18 cellular contexts compared by ENCODE assay signal in genomic region chr19:11574689-11575088, GRCh38. TPM values are rescaled to one million over a fixed set of nuclear protein-coding genes. Genes with fewer than 3 reads are reported as not detected.
DNase-seq lines count a peak whose midpoint lies in the region; ATAC-seq, FAIRE-seq and TF ChIP-seq lines count a peak whose summit lies in the region.
"Had no signal": no experiment of that assay in that cellular context is flagged by ENCODE, and none has a peak within 500 bp of the region (broad histone marks: within the 10 kb centered on the region; RNA-seq: fewer than 3 reads in every experiment).

No MANE protein-coding gene starts in this region.

- H3K79me2 ChIP-seq in osteoblast (ENCODE audit: insufficient read depth, low read length): no peaks in the 10 kb centered on the region

- DNase-seq in CD8-positive, alpha-beta T cell: no peak
- DNase-seq in GM12891 (ENCODE audit: insufficient read length, low spot score): no peak
- peak; percentile 74 for DNase-seq in activated CD8-positive, alpha-beta T cell treated with anti-CD3 and anti-CD28 coated beads for 36 hours
- peak; percentile 38 for DNase-seq in osteoblast (ENCODE audit: insufficient read length, low spot score, missing footprints)
- DNase-seq in NCI-H1105 (lab: John Stamatoyannopoulos, UW): no peak
- DNase-seq in NK-92 (lab: John Stamatoyannopoulos, UW; ENCODE audit: unreplicated experiment): no peak
- DNase-seq: DMS 273 treated with DMSO at 0.1 percent for 48 hours, NCI-H1436 treated with DMSO at 0.1 percent for 48 hours, NCI-H2081 treated with DMSO at 0.1 percent for 48 hours, NCI-H226, NCI-H69, PC-9, SK-N-SH had no signal

- H4K20me1 ChIP-seq in osteoblast (ENCODE audit: insufficient read depth, low read length): no peaks in the 10 kb centered on the region

- H3K9me3 Mint-ChIP-seq in CD8-positive, alpha-beta T cell: no peaks in the 10 kb centered on the region
- H3K9me3 Mint-ChIP-seq in activated CD8-positive, alpha-beta T cell treated with anti-CD3 and anti-CD28 coated beads for 36 hours: no peaks in the 10 kb centered on the region
- H3K9me3 Mint-ChIP-seq: GM23338 had no signal

- no peaks in the 10 kb centered on the region for H3K27me3 Mint-ChIP-seq in CD8-positive, alpha-beta T cell (ENCODE audit: low read depth)
- no peaks in the 10 kb centered on the region for H3K27me3 Mint-ChIP-seq in activated CD8-positive, alpha-beta T cell treated with anti-CD3 and anti-CD28 coated beads for 36 hours

- no peak for TF ChIP-seq POLR2A in GM12891 (IDR thresholded peaks at IDR 0.05; ENCODE audit: low read depth, low read length)

- H3K4me1 ChIP-seq in CD8-positive, alpha-beta T cell (ENCODE audit: insufficient read depth, low read length): peaks cover 14% of the 10 kb centered on the region
- no peaks in the 10 kb centered on the region for H3K4me1 ChIP-seq in osteoblast (ENCODE audit: insufficient read depth, low read length)

- H3K4me3 Mint-ChIP-seq in CD8-positive, alpha-beta T cell: no peak overlapping the region
- H3K4me3 Mint-ChIP-seq in activated CD8-positive, alpha-beta T cell treated with anti-CD3 and anti-CD28 coated beads for 36 hours: no peak overlapping the region
- H3K4me3 Mint-ChIP-seq: GM23338 had no signal

- no peak overlapping the region for H3K4me2 ChIP-seq in osteoblast (ENCODE audit: insufficient read depth, low read length)
- H3K4me2 ChIP-seq: GM23338, PC-9, SK-N-SH had no signal

- ATAC-seq in CD8-positive, alpha-beta T cell: no peak
- peak; percentile 68 for ATAC-seq in activated CD8-positive, alpha-beta T cell treated with anti-CD3 and anti-CD28 coated beads for 36 hours
- no peak for ATAC-seq in GM18868 (IDR thresholded peaks at IDR 0.05; ENCODE audit: unreplicated experiment)
- ATAC-seq in HG02759 (IDR thresholded peaks at IDR 0.05; ENCODE audit: unreplicated experiment): no peak
- ATAC-seq: GM23338, K562 had no signal

- no peak overlapping the region for H3K4me3 ChIP-seq in CD8-positive, alpha-beta T cell (ENCODE audit: low read depth, low read length)
- no peak overlapping the region for H3K4me3 ChIP-seq in osteoblast (ENCODE audit: insufficient read depth, low read length)
- H3K4me3 ChIP-seq: GM23338, K562, PC-9 had no signal

- TF ChIP-seq CTCF in CD8-positive, alpha-beta T cell (IDR thresholded peaks at IDR 0.05): no peak
- no peak for TF ChIP-seq CTCF in activated CD8-positive, alpha-beta T cell treated with anti-CD3 and anti-CD28 coated beads for 36 hours (IDR thresholded peaks at IDR 0.05)
- TF ChIP-seq CTCF in osteoblast (IDR thresholded peaks at IDR 0.05; ENCODE audit: extremely low read depth, low read depth, low read length): no peak

- no peaks in the 10 kb centered on the region for H3K36me3 ChIP-seq in CD8-positive, alpha-beta T cell (ENCODE audit: insufficient read depth, low read length)
- H3K36me3 ChIP-seq in osteoblast (ENCODE audit: insufficient read depth, low read length): no peaks in the 10 kb centered on the region

- FAIRE-seq in GM12891 (lab: Jason Lieb, UNC): peak; percentile 85

- POLR2A ChIA-PET in CD8-positive, alpha-beta T cell (lab: Charles Lee): no interaction called here
- POLR2A ChIA-PET in activated CD8-positive, alpha-beta T cell treated with anti-CD3 and anti-CD28 coated beads for 36 hours (lab: Charles Lee): interaction anchor here (1.4 kb wide), 1 partner anchor 16 kb away, joined by 7 read pairs; the partner anchor contains the start of gene ELOF1

- H3K36me3 Mint-ChIP-seq in CD8-positive, alpha-beta T cell: peaks cover 25% of the 10 kb centered on the region
- H3K36me3 Mint-ChIP-seq in activated CD8-positive, alpha-beta T cell treated with anti-CD3 and anti-CD28 coated beads for 36 hours (ENCODE audit: low read depth): no peaks in the 10 kb centered on the region

- no peaks in the 10 kb centered on the region for H3K27me3 ChIP-seq in CD8-positive, alpha-beta T cell (ENCODE audit: insufficient read depth, low read length)
- peaks cover 12% of the 10 kb centered on the region for H3K27me3 ChIP-seq in osteoblast (ENCODE audit: insufficient read depth, low read length)

- H3K27ac ChIP-seq in CD8-positive, alpha-beta T cell (ENCODE audit: low read depth, low read length): no peak overlapping the region
- H3K27ac ChIP-seq in osteoblast (ENCODE audit: low read depth, low read length): no peak overlapping the region
- H3K27ac ChIP-seq: HL-60, PC-9 had no signal

- peak overlapping the region; percentile 62 for H3K27ac Mint-ChIP-seq in CD8-positive, alpha-beta T cell
- peak overlapping the region; percentile 49 for H3K27ac Mint-ChIP-seq in activated CD8-positive, alpha-beta T cell treated with anti-CD3 and anti-CD28 coated beads for 36 hours
- H3K27ac Mint-ChIP-seq: GM23338 had no signal

- peaks cover 17% of the 10 kb centered on the region for H3K4me1 Mint-ChIP-seq in CD8-positive, alpha-beta T cell (ENCODE audit: low read depth)
- peaks cover 20% of the 10 kb centered on the region for H3K4me1 Mint-ChIP-seq in activated CD8-positive, alpha-beta T cell treated with anti-CD3 and anti-CD28 coated beads for 36 hours (ENCODE audit: low read depth)

- no peaks in the 10 kb centered on the region for H3K9me3 ChIP-seq in CD8-positive, alpha-beta T cell (ENCODE audit: low read length)
- H3K9me3 ChIP-seq in osteoblast (ENCODE audit: low read depth, low read length): no peaks in the 10 kb centered on the region
- H3K9me3 ChIP-seq: SK-N-SH had no signal

- intact Hi-C loops in CD8-positive, alpha-beta T cell (cut with DNase I, micrococcal nuclease): no loop called here
- intact Hi-C loops in activated CD8-positive, alpha-beta T cell treated with anti-CD3 and anti-CD28 coated beads for 36 hours (cut with micrococcal nuclease): no loop called here

- CTCF ChIA-PET in CD8-positive, alpha-beta T cell (lab: Charles Lee): interaction anchor here (1.0 to 1.3 kb wide), 2 partner anchors 10 to 16 kb away, joined by 3 read pairs; partner anchors contain the start of gene ELOF1
- CTCF ChIA-PET in activated CD8-positive, alpha-beta T cell treated with anti-CD3 and anti-CD28 coated beads for 36 hours (lab: Charles Lee): interaction anchor here (0.8 to 1.6 kb wide), 3 partner anchors 14 to 17 kb away, joined by 3 to 4 read pairs (median 4); no protein-coding TSS in a partner anchor

- H2AFZ ChIP-seq in osteoblast (ENCODE audit: low read length): no peak overlapping the region
- H2AFZ ChIP-seq: GM23338, PC-9 had no signal

TF ChIP-seq in GM12891, 5 proteins besides CTCF, POLR2A, EP300 and RAD21:
- TF ChIP-seq SPI1 (IDR thresholded peaks at IDR 0.05; ENCODE audit: low read depth, low read length) (no peak), POU2F2 (IDR thresholded peaks at IDR 0.05; ENCODE audit: low read depth, low read length) (no peak), TAF1 (IDR thresholded peaks at IDR 0.05; ENCODE audit: low read depth, low read length) (no peak), POLR2AphosphoS5 (IDR thresholded peaks at IDR 0.05; ENCODE audit: low read depth, low read length) (no peak), PAX5 (IDR thresholded peaks at IDR 0.05; ENCODE audit: insufficient read depth, low read length, severe bottlenecking) (no peak)

RNA-seq across cellular contexts. Expression of gene ACP5, which starts 2.8 kb away (rescaled TPM):
- total RNA-seq in CD8-positive, alpha-beta T cell: 10 to 100 TPM; 10.6 to 13.5 TPM
- polyA plus RNA-seq in GM12891 (2012; ENCODE audit: low read depth, missing spikeins): 26.1 TPM
- 1 to 10 TPM; 4.7 to 6.2 TPM for total RNA-seq in activated CD8-positive, alpha-beta T cell treated with anti-CD3 and anti-CD28 coated beads for 36 hours
- total RNA-seq in osteoblast: 0.59 and 2.5 TPM in 2 replicates

RNA-seq across cellular contexts. Expression of gene ELOF1, which starts 15.7 kb away (rescaled TPM):
- 10 to 100 TPM; 40.3 to 41.0 TPM for total RNA-seq in CD8-positive, alpha-beta T cell
- polyA plus RNA-seq in GM12891 (2012; ENCODE audit: low read depth, missing spikeins): 63.9 TPM
- 10 to 100 TPM; 41.3 to 45.7 TPM for total RNA-seq in activated CD8-positive, alpha-beta T cell treated with anti-CD3 and anti-CD28 coated beads for 36 hours
- 31.2 and 42.0 TPM in 2 replicates for total RNA-seq in osteoblast

RNA-seq across cellular contexts. Expression of gene ZNF627, which starts 22.6 kb away (rescaled TPM):
- 10 to 100 TPM; 10.7 to 11.0 TPM for total RNA-seq in CD8-positive, alpha-beta T cell
- polyA plus RNA-seq in GM12891 (2012; ENCODE audit: low read depth, missing spikeins): 4.1 TPM
- total RNA-seq in activated CD8-positive, alpha-beta T cell treated with anti-CD3 and anti-CD28 coated beads for 36 hours: 1 to 10 TPM; 6.1 to 6.5 TPM
- 18.9 and 20.3 TPM in 2 replicates for total RNA-seq in osteoblast

RNA-seq across cellular contexts. Expression of gene CNN1, which starts 36.0 kb away (rescaled TPM):
- not detected for total RNA-seq in CD8-positive, alpha-beta T cell
- polyA plus RNA-seq in GM12891 (2012; ENCODE audit: low read depth, missing spikeins): 0.17 TPM
- not detected for total RNA-seq in activated CD8-positive, alpha-beta T cell treated with anti-CD3 and anti-CD28 coated beads for 36 hours
- total RNA-seq in osteoblast: 7.1 and 9.8 TPM in 2 replicates

RNA-seq across cellular contexts. Expression of gene ECSIT, which starts 45.8 kb away (rescaled TPM):
- 10 to 100 TPM; 31.1 to 32.4 TPM for total RNA-seq in CD8-positive, alpha-beta T cell
- polyA plus RNA-seq in GM12891 (2012; ENCODE audit: low read depth, missing spikeins): 27.1 TPM
- total RNA-seq in activated CD8-positive, alpha-beta T cell treated with anti-CD3 and anti-CD28 coated beads for 36 hours: 10 to 100 TPM; 51.2 to 53.9 TPM
- 36.9 and 37.1 TPM in 2 replicates for total RNA-seq in osteoblast

Comparison
In these comparisons a context has a peak if more than half of its experiments do, and no peak if none do; other contexts are left out.
1. DNase-seq: peak in activated CD8-positive, alpha-beta T cell treated with anti-CD3 and anti-CD28 coated beads for 36 hours (single experiment) and osteoblast (single experiment); none in CD8-positive, alpha-beta T cell (0 of 7), GM12891 (single experiment), NCI-H1105 (single experiment) and NK-92 (single experiment).